In genomic region chr10:122242266-122242665, GRCh38 we compare ENCODE assay signal across 30 cellular contexts. TPM values are rescaled to one million over a fixed set of nuclear protein-coding genes. Genes with fewer than 3 reads are reported as not detected.
"Had no signal": no experiment of that assay in that cellular context is flagged by ENCODE, and none has a peak within 500 bp of the region (broad histone marks: within the 10 kb centered on the region; RNA-seq: fewer than 3 reads in every experiment).

No MANE protein-coding gene starts in this region.

- H3K4me3 Mint-ChIP-seq: stimulated activated effector memory CD8-positive, alpha-beta T cell treated with anti-CD3 and anti-CD28 coated beads, Interleukin-12 subunit alpha, Interleukin-12 subunit beta, amount 100 ng/mL, for 72 hours; stimulated activated memory B cell treated with anti-CD40 and anti-IgM and Interleukin-4, amounts not matched to agents 10 μg/mL and 1 μg/mL and 100 μg/mL, for 72 hours; stimulated activated naive B cell treated with anti-CD40 and anti-IgM and Interleukin-4, amounts not matched to agents 10 μg/mL and 1 μg/mL and 100 μg/mL, for 72 hours; stimulated activated naive CD8-positive, alpha-beta T cell treated with anti-CD3 and anti-CD28 coated beads, Interleukin-15, amount 100 ng/mL, for 72 hours; stimulated activated naive CD8-positive, alpha-beta T cell treated with anti-CD3 and anti-CD28 coated beads, Interleukin-15, Interleukin-2, amounts not matched to agents 100 ng/mL and 50 ng/mL, for 24 hours; type B pancreatic cell had no signal

- H3K36me3 Mint-ChIP-seq: stimulated activated effector memory CD8-positive, alpha-beta T cell treated with anti-CD3 and anti-CD28 coated beads, Interleukin-12 subunit alpha, Interleukin-12 subunit beta, amount 100 ng/mL, for 72 hours; stimulated activated memory B cell treated with anti-CD40 and anti-IgM and Interleukin-4, amounts not matched to agents 10 μg/mL and 1 μg/mL and 100 μg/mL, for 72 hours; stimulated activated naive B cell treated with anti-CD40 and anti-IgM and Interleukin-4, amounts not matched to agents 10 μg/mL and 1 μg/mL and 100 μg/mL, for 72 hours had no signal

- H3K4me1 Mint-ChIP-seq: stimulated activated memory B cell treated with anti-CD40 and anti-IgM and Interleukin-4, amounts not matched to agents 10 μg/mL and 1 μg/mL and 100 μg/mL, for 72 hours; stimulated activated naive B cell treated with anti-CD40 and anti-IgM and Interleukin-4, amounts not matched to agents 10 μg/mL and 1 μg/mL and 100 μg/mL, for 72 hours; stimulated activated naive CD8-positive, alpha-beta T cell treated with anti-CD3 and anti-CD28 coated beads, Interleukin-15, amount 100 ng/mL, for 72 hours had no signal

- H3K4me3 ChIP-seq: stomach, suprapubic skin, testis, thoracic aorta, thyroid gland, tibial artery, tibial nerve, transverse colon, upper lobe of left lung, upper lobe of right lung, uterus, vagina had no signal

- H3K9me3 ChIP-seq: stomach, suprapubic skin, testis, thoracic aorta, thyroid gland, tibial artery, tibial nerve, transverse colon, upper lobe of left lung, upper lobe of right lung, uterus, vagina had no signal

- H3K27ac Mint-ChIP-seq: stimulated activated effector memory CD8-positive, alpha-beta T cell treated with anti-CD3 and anti-CD28 coated beads, Interleukin-12 subunit alpha, Interleukin-12 subunit beta, amount 100 ng/mL, for 72 hours; stimulated activated memory B cell treated with anti-CD40 and anti-IgM and Interleukin-4, amounts not matched to agents 10 μg/mL and 1 μg/mL and 100 μg/mL, for 72 hours; stimulated activated naive B cell treated with anti-CD40 and anti-IgM and Interleukin-4, amounts not matched to agents 10 μg/mL and 1 μg/mL and 100 μg/mL, for 72 hours; stimulated activated naive CD8-positive, alpha-beta T cell treated with anti-CD3 and anti-CD28 coated beads, Interleukin-15, amount 100 ng/mL, for 72 hours; stimulated activated naive CD8-positive, alpha-beta T cell treated with anti-CD3 and anti-CD28 coated beads, Interleukin-15, Interleukin-2, amounts not matched to agents 100 ng/mL and 50 ng/mL, for 24 hours; type B pancreatic cell had no signal

- DNase-seq: stimulated activated CD4-positive, alpha-beta T cell treated with anti-CD3 and anti-CD28 coated beads, Interleukin-2, amount 100 ng/mL, for 48 hours; stimulated activated CD4-positive, alpha-beta T cell treated with anti-CD3 and anti-CD28 coated beads, Interleukin-4, amount 100 ng/mL, for 1 hour; stimulated activated CD4-positive, alpha-beta T cell treated with anti-CD3 and anti-CD28 coated beads, Interleukin-4, amount 100 ng/mL, for 24 hours; stimulated activated CD4-positive, alpha-beta T cell treated with anti-CD3 and anti-CD28 coated beads, Interleukin-4, amount 100 ng/mL, for 4 hours; stimulated activated CD8-positive, alpha-beta memory T cell treated with anti-CD3 and anti-CD28 coated beads, Interleukin-4, amount 100 ng/mL, for 48 hours; stimulated activated naive B cell treated with anti-CD40 and anti-IgM and Interleukin-4, amounts not matched to agents 10 μg/mL and 1 μg/mL and 100 μg/mL, for 72 hours; stimulated activated naive CD4-positive, alpha-beta T cell; stimulated activated naive CD4-positive, alpha-beta T cell treated with Interleukin-2 at 50 U/mL for 16 hours; stimulated activated naive CD8-positive, alpha-beta T cell treated with anti-CD3 and anti-CD28 coated beads, Interleukin-15, amount 100 ng/mL, for 72 hours; stimulated activated naive CD8-positive, alpha-beta T cell treated with anti-CD3 and anti-CD28 coated beads, Interleukin-15, Interleukin-2, amounts not matched to agents 100 U/mL and 50 U/mL, for 24 hours; stomach; substantia nigra; testis; thyroid gland; transverse colon; trophoblast cell; upper lobe of left lung; upper lobe of right lung; uterus had no signal

- H3K27me3 Mint-ChIP-seq: stimulated activated memory B cell treated with anti-CD40 and anti-IgM and Interleukin-4, amounts not matched to agents 10 μg/mL and 1 μg/mL and 100 μg/mL, for 72 hours; stimulated activated naive B cell treated with anti-CD40 and anti-IgM and Interleukin-4, amounts not matched to agents 10 μg/mL and 1 μg/mL and 100 μg/mL, for 72 hours; stimulated activated naive CD8-positive, alpha-beta T cell treated with anti-CD3 and anti-CD28 coated beads, Interleukin-15, Interleukin-2, amounts not matched to agents 100 ng/mL and 50 ng/mL, for 24 hours; type B pancreatic cell had no signal

- H3K36me3 ChIP-seq: uterus had no signal

- H3K9me3 Mint-ChIP-seq: stimulated activated effector memory CD8-positive, alpha-beta T cell treated with anti-CD3 and anti-CD28 coated beads, Interleukin-12 subunit alpha, Interleukin-12 subunit beta, amount 100 ng/mL, for 72 hours; stimulated activated memory B cell treated with anti-CD40 and anti-IgM and Interleukin-4, amounts not matched to agents 10 μg/mL and 1 μg/mL and 100 μg/mL, for 72 hours; stimulated activated naive B cell treated with anti-CD40 and anti-IgM and Interleukin-4, amounts not matched to agents 10 μg/mL and 1 μg/mL and 100 μg/mL, for 72 hours; stimulated activated naive CD8-positive, alpha-beta T cell treated with anti-CD3 and anti-CD28 coated beads, Interleukin-15, amount 100 ng/mL, for 72 hours; stimulated activated naive CD8-positive, alpha-beta T cell treated with anti-CD3 and anti-CD28 coated beads, Interleukin-15, Interleukin-2, amounts not matched to agents 100 ng/mL and 50 ng/mL, for 24 hours; type B pancreatic cell had no signal

- H3K27me3 ChIP-seq: stomach, suprapubic skin, testis, thyroid gland, tibial artery, tibial nerve, transverse colon, upper lobe of left lung, upper lobe of right lung, uterus, vagina had no signal

- H3K4me1 ChIP-seq: testis, tibial artery, transverse colon, upper lobe of left lung, upper lobe of right lung, uterus had no signal

- ATAC-seq: stimulated activated effector memory CD8-positive, alpha-beta T cell treated with anti-CD3 and anti-CD28 coated beads, Interleukin-12 subunit alpha, Interleukin-12 subunit beta, amount 100 ng/mL, for 72 hours; stimulated activated memory B cell treated with anti-CD40 and anti-IgM and Interleukin-4, amounts not matched to agents 10 μg/mL and 1 μg/mL and 100 μg/mL, for 72 hours; stimulated activated naive B cell treated with anti-CD40 and anti-IgM and Interleukin-4, amounts not matched to agents 10 μg/mL and 1 μg/mL and 100 μg/mL, for 72 hours; stimulated activated naive CD8-positive, alpha-beta T cell treated with anti-CD3 and anti-CD28 coated beads, Interleukin-15, amount 100 ng/mL, for 72 hours; stimulated activated naive CD8-positive, alpha-beta T cell treated with anti-CD3 and anti-CD28 coated beads, Interleukin-15, Interleukin-2, amounts not matched to agents 100 U/mL and 50 U/mL, for 24 hours; upper lobe of right lung had no signal

- H3K27ac ChIP-seq: stomach, suprapubic skin, testis, thoracic aorta, tibial artery, transverse colon, upper lobe of left lung, upper lobe of right lung, uterus had no signal

RNA-seq across cellular contexts. Expression of gene BTBD16, which starts 28.8 kb away (rescaled TPM):
- total RNA-seq: stomach, subcutaneous adipose tissue, temporal lobe, thoracic aorta, transverse colon, vagina had no signal
